9 cellular contexts compared by ENCODE assay signal in genomic region chr1:234755449-234755863, GRCh38.
A peak's percentile ranks its signal among the peaks of the same experiment; 100 is the strongest.
DNase-seq lines count a peak whose midpoint lies in the region; ATAC-seq and TF ChIP-seq lines count a peak whose summit lies in the region.
"Had no signal": no experiment of that assay in that cellular context is flagged by ENCODE, and none has a peak within 500 bp of the region (broad histone marks: within the 10 kb centered on the region; RNA-seq: fewer than 3 reads in every experiment).

No MANE protein-coding gene starts in this region.

- H3K4me3 ChIP-seq in DND-41 (ENCODE audit: low read depth in 1 of 2, low read length in 2 of 2) (no peak overlapping the region), ovary (no peak overlapping the region), Caco-2 (ENCODE audit: low read depth, low read length) (no peak overlapping the region)

- no peaks in the 10 kb centered on the region for H3K9me3 Mint-ChIP-seq in activated CD4-positive, alpha-beta memory T cell treated with anti-CD3 and anti-CD28 coated beads, Interleukin-2, amount 10 ng/mL, durations not matched to agents 7 days and 5 days
- H3K9me3 Mint-ChIP-seq in Caco-2 (ENCODE audit: unreplicated experiment), result peaks cover 9% of the 10 kb centered on the region

- H3K27me3 ChIP-seq in DND-41 (ENCODE audit: insufficient read depth, low read length, poor library complexity), result no peaks in the 10 kb centered on the region
- H3K27me3 ChIP-seq in ovary, result no peaks in the 10 kb centered on the region
- H3K27me3 ChIP-seq in Caco-2 (replicated peaks; ENCODE audit: control insufficient read depth, insufficient read depth, low read length), result no peaks in the 10 kb centered on the region

- no peak overlapping the region for H3K4me2 ChIP-seq in DND-41 (ENCODE audit: insufficient read depth, low read length)

- intact Hi-C loops in ovary (cut with DNase I), result no loop called here
- intact Hi-C loops in Caco-2 (cut with micrococcal nuclease; ENCODE audit: unreplicated experiment), result no loop called here

- H3K9me3 ChIP-seq in DND-41 (ENCODE audit: insufficient read depth, low read length, severe bottlenecking) (no peaks in the 10 kb centered on the region), ovary (no peaks in the 10 kb centered on the region), Caco-2 (no peaks in the 10 kb centered on the region)

- H3K36me3 ChIP-seq in DND-41 (ENCODE audit: insufficient read depth, low read length) (no peaks in the 10 kb centered on the region), ovary (no peaks in the 10 kb centered on the region), Caco-2 (ENCODE audit: control insufficient read depth, insufficient read depth, low read length) (no peaks in the 10 kb centered on the region)

- H3K36me3 Mint-ChIP-seq in activated CD4-positive, alpha-beta memory T cell treated with anti-CD3 and anti-CD28 coated beads, Interleukin-2, amount 10 ng/mL, durations not matched to agents 7 days and 5 days (ENCODE audit: low read depth), result peaks cover 2% of the 10 kb centered on the region
- H3K36me3 Mint-ChIP-seq in Caco-2 (ENCODE audit: insufficient read depth, unreplicated experiment), result no peaks in the 10 kb centered on the region

- no peak overlapping the region for H3K4me3 Mint-ChIP-seq in activated CD4-positive, alpha-beta memory T cell treated with anti-CD3 and anti-CD28 coated beads, Interleukin-2, amount 10 ng/mL, durations not matched to agents 7 days and 5 days
- H3K4me3 Mint-ChIP-seq in Caco-2 (ENCODE audit: unreplicated experiment), result no peak overlapping the region

- H3K27ac Mint-ChIP-seq in activated CD4-positive, alpha-beta memory T cell treated with anti-CD3 and anti-CD28 coated beads, Interleukin-2, amount 10 ng/mL, durations not matched to agents 7 days and 5 days, result no peak overlapping the region
- no peak overlapping the region for H3K27ac Mint-ChIP-seq in Caco-2 (ENCODE audit: unreplicated experiment)

- TF ChIP-seq POLR2A in erythroblast (IDR thresholded peaks at IDR 0.05; ENCODE audit: low read length) (peak; percentile 58), ovary (IDR thresholded peaks at IDR 0.05) (no peak)

- ATAC-seq in DND-41 (ENCODE audit: insufficient read depth, low read depth) (0 out of 3 replicates have a peak, but pooled peaks have one; percentile 33), GM21529 (IDR thresholded peaks at IDR 0.05; ENCODE audit: unreplicated experiment) (no peak)

- H3K4me1 ChIP-seq in DND-41 (ENCODE audit: insufficient read depth, low read length) (peaks cover 11% of the 10 kb centered on the region), ovary (ENCODE audit: insufficient read depth) (peaks cover 12% of the 10 kb centered on the region), Caco-2 (peaks cover 13% of the 10 kb centered on the region; the same call in 1 of the 2 replicates)
- H3K4me1 ChIP-seq: parathyroid adenoma had no signal

- DNase-seq in DND-41 (no peak), NCI-H2227 treated with DMSO at 0.1 percent for 48 hours (lab: John Stamatoyannopoulos, UW) (peak; percentile 26), erythroblast (lab: John Stamatoyannopoulos, UW) (peak; percentile 89 to 92), ovary (peak; percentile 75 to 90 (median 82)), cerebellum (ENCODE audit: low spot score) (no peak), Caco-2 (no peak)
- DNase-seq in activated CD4-positive, alpha-beta memory T cell treated with anti-CD3 and anti-CD28 coated beads, Interleukin-2, amount 10 ng/mL, durations not matched to agents 7 days and 5 days, result no peak

- POLR2A ChIA-PET in activated CD4-positive, alpha-beta memory T cell treated with anti-CD3 and anti-CD28 coated beads, Interleukin-2, amount 10 ng/mL, durations not matched to agents 7 days and 5 days (lab: Charles Lee), result interaction anchor here (0.6 to 1.2 kb wide), 2 partner anchors 16 to 329 kb away, joined by 3 read pairs; no protein-coding TSS in a partner anchor
- POLR2A ChIA-PET in Caco-2 (lab: Charles Lee), result no interaction called here

- peaks cover 20% of the 10 kb centered on the region for H3K4me1 Mint-ChIP-seq in activated CD4-positive, alpha-beta memory T cell treated with anti-CD3 and anti-CD28 coated beads, Interleukin-2, amount 10 ng/mL, durations not matched to agents 7 days and 5 days
- H3K4me1 Mint-ChIP-seq in Caco-2 (ENCODE audit: low read depth, unreplicated experiment), result peaks cover 10% of the 10 kb centered on the region

- H3K27me3 Mint-ChIP-seq in activated CD4-positive, alpha-beta memory T cell treated with anti-CD3 and anti-CD28 coated beads, Interleukin-2, amount 10 ng/mL, durations not matched to agents 7 days and 5 days, result peaks cover 24% of the 10 kb centered on the region
- H3K27me3 Mint-ChIP-seq in Caco-2 (ENCODE audit: insufficient read depth, unreplicated experiment), result no peaks in the 10 kb centered on the region

- TF ChIP-seq CTCF in DND-41 (IDR thresholded peaks at IDR 0.05; ENCODE audit: borderline replicate concordance, extremely low read depth, low read length, poor library complexity, severe bottlenecking) (no peak), ovary (IDR thresholded peaks at IDR 0.05) (no peak), Caco-2 (IDR thresholded peaks at IDR 0.05; ENCODE audit: insufficient read depth in 1 of 2, low read depth in 1 of 2, low read length in 1 of 2, severe bottlenecking in 1 of 2, unreplicated experiment in 1 of 2) (no peak)

- H3K9ac ChIP-seq in DND-41 (ENCODE audit: low read depth, low read length), result no peak overlapping the region
- H3K9ac ChIP-seq: parathyroid adenoma had no signal

- no peak overlapping the region for H2AFZ ChIP-seq in DND-41 (ENCODE audit: low read depth, low read length)
- H2AFZ ChIP-seq: parathyroid adenoma had no signal

- TF ChIP-seq EP300 in ovary (IDR thresholded peaks at IDR 0.05), result no peak

- no peaks in the 10 kb centered on the region for H4K20me1 ChIP-seq in DND-41 (ENCODE audit: insufficient read depth, low read length)

- CTCF ChIA-PET in activated CD4-positive, alpha-beta memory T cell treated with anti-CD3 and anti-CD28 coated beads, Interleukin-2, amount 10 ng/mL, durations not matched to agents 7 days and 5 days (lab: Charles Lee), result interaction anchor here (0.5 kb wide), 1 partner anchor 400 kb away, joined by 3 read pairs; no protein-coding TSS in a partner anchor
- CTCF ChIA-PET in Caco-2 (lab: Charles Lee), result no interaction called here

- H3K27ac ChIP-seq in DND-41 (ENCODE audit: low read length), result no peak overlapping the region
- H3K27ac ChIP-seq in ovary, result no peak overlapping the region
- H3K27ac ChIP-seq: parathyroid adenoma had no signal

- no peaks in the 10 kb centered on the region for H3K79me2 ChIP-seq in DND-41 (ENCODE audit: insufficient read depth, low read length)
- H3K79me2 ChIP-seq: parathyroid adenoma had no signal

- 30 to 43% (median 31%) methylated on average over 8 of the region's 8 CpGs for WGBS in ovary, 3 donors

- no TSS peak for BruUV-seq in Caco-2 (replicated peaks; lab: Mats Ljungman, UMichigan)

Comparison
In these comparisons a context has a peak if more than half of its experiments do, and no peak if none do; other contexts are left out.
1. DNase-seq: peak in NCI-H2227 treated with DMSO at 0.1 percent for 48 hours (single experiment), erythroblast (2 of 2) and ovary (5 of 5); none in DND-41 (single experiment), cerebellum (single experiment), activated CD4-positive, alpha-beta memory T cell treated with anti-CD3 and anti-CD28 coated beads, Interleukin-2, amount 10 ng/mL, durations not matched to agents 7 days and 5 days (single experiment) and Caco-2 (0 of 2).